ENCODE assay signal across 18 cellular contexts in the genomic region with DNA sequence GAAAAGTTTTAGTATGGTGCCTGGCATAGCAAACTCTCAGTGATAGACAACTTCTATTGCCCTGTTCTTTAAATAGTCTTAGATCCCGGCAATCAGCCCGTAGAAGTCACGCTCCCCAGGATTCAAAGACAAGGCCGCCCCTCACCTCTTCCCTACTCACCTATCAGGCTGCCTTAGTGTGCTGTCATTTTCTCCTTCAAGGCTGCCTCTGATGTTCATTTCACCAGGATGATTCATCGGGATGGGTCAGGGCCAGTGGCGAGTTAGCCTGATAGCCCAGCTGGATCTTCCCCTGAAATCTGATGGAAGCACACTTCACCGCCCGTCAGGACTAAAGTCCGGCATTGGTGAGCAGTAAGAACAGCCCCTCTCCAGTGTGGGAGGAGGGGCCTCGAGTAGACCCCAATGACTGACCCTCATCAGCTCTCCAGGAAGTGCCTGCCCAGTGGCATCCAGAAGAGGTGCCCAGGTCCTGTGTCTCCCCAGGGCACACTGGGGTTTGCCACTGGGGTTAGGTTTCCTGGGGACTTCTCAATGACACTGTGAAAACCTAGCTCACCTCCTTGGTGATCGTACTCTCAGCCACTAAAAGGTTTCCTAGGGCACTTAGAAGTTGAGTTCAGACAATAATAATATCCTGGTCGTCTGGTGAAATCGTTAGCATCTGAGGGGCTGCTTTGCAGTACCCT. TPM values are rescaled to one million over a fixed set of nuclear protein-coding genes. Genes with fewer than 3 reads are reported as not detected.
DNase-seq lines count a peak whose midpoint lies in the region; ATAC-seq and FAIRE-seq lines count a peak whose summit lies in the region.
"Had no signal": no experiment of that assay in that cellular context is flagged by ENCODE, and none has a peak within 500 bp of the region (broad histone marks: within the 10 kb centered on the region; RNA-seq: fewer than 3 reads in every experiment).

No MANE protein-coding gene starts in this region.

- no peaks in the 10 kb centered on the region for H3K79me1 ChIP-seq in neuronal stem cell (ENCODE audit: low read depth, low read length)

- H2BK12ac ChIP-seq in neuronal stem cell (ENCODE audit: low read length): no peak overlapping the region

- H3K36me3 ChIP-seq in neuronal stem cell (replicated peaks in 1 of 2; ENCODE audit: control insufficient read depth in 2 of 2, insufficient read depth in 2 of 2, low read length in 2 of 2): no peaks in the 10 kb centered on the region
- H3K36me3 ChIP-seq: esophagus squamous epithelium, neutrophil had no signal

- no peak for ATAC-seq in GM19035 (IDR thresholded peaks at IDR 0.05; ENCODE audit: unreplicated experiment)
- ATAC-seq: Panc1 had no signal

- peak overlapping the region; percentile 13 for H3K23ac ChIP-seq in neuronal stem cell (ENCODE audit: low read depth, low read length, poor library complexity)

- no peak overlapping the region for H3K4ac ChIP-seq in neuronal stem cell (ENCODE audit: low read length)

- no peak overlapping the region for H3K4me3 ChIP-seq in neuronal stem cell (ENCODE audit: low read length in 2 of 2)
- H3K4me3 ChIP-seq: esophagus squamous epithelium had no signal

- H2BK15ac ChIP-seq in neuronal stem cell (ENCODE audit: low read length): no peak overlapping the region

- H3K4me1 ChIP-seq in neuronal stem cell (ENCODE audit: control insufficient read depth in 2 of 2, insufficient read depth in 1 of 2, low read depth in 1 of 2, low read length in 2 of 2): peaks cover 8% of the 10 kb centered on the region in 2 donors

- DNase-seq in ELR (ENCODE audit: low read depth) (peak; percentile 72), RKO (ENCODE audit: low spot score) (peak; percentile 15), glomerular visceral epithelial cell (ENCODE audit: extremely low spot score) (peak; percentile 62), neuronal stem cell (ENCODE audit: low spot score) (no peak), ureter (ENCODE audit: low spot score) (no peak), GM19239 (ENCODE audit: insufficient read length, low spot score) (no peak)
- no peak for DNase-seq in activated CD4-positive, alpha-beta T cell treated with anti-CD3 and anti-CD28 coated beads for 48 hours
- DNase-seq: activated CD4-positive, alpha-beta memory T cell treated with anti-CD3 and anti-CD28 coated beads, Interleukin-2, amount 10 ng/mL, durations not matched to agents 7 days and 5 days; activated naive CD4-positive, alpha-beta T cell treated with anti-CD3 and anti-CD28 coated beads for 36 hours; cerebellar nuclear complex; esophagus squamous epithelium; MV-4-11; T1000 had no signal

- H4K91ac ChIP-seq in neuronal stem cell (ENCODE audit: low read depth, low read length, poor library complexity): no peak overlapping the region

- peak overlapping the region; percentile 20 for H3K18ac ChIP-seq in neuronal stem cell (ENCODE audit: low read length)

- H3K14ac ChIP-seq in neuronal stem cell (ENCODE audit: low read length): peak overlapping the region; percentile 58

- no CpG with 5 or more reads among the region's 13 CpGs for WGBS in neuronal stem cell (ENCODE audit: extremely low coverage in 2 of 2, insufficient read length in 2 of 2, insufficient replicate concordance in 1 of 2), 2 donors

- H3K4me2 ChIP-seq in neuronal stem cell (ENCODE audit: insufficient read depth, low read length, poor library complexity, severe bottlenecking): no peak overlapping the region

- FAIRE-seq in GM19239 (lab: Jason Lieb, UNC): no peak
- FAIRE-seq: G401.6, islet of Langerhans had no signal

- no peak overlapping the region for H3K9ac ChIP-seq in neuronal stem cell (ENCODE audit: low read depth, low read length, poor library complexity)

- no peak overlapping the region for H4K8ac ChIP-seq in neuronal stem cell (ENCODE audit: low read depth, low read length)

- H2BK120ac ChIP-seq in neuronal stem cell (ENCODE audit: low read depth, low read length): no peak overlapping the region

- no peak overlapping the region for H2BK5ac ChIP-seq in neuronal stem cell (ENCODE audit: low read length)

- no peak overlapping the region for H3K27ac ChIP-seq in neuronal stem cell (replicated peaks; ENCODE audit: low read length)
- H3K27ac ChIP-seq: neutrophil had no signal

- H3K27me3 ChIP-seq in neuronal stem cell (ENCODE audit: control insufficient read depth in 3 of 3, insufficient read depth in 3 of 3, low read depth in 1 of 3, low read length in 3 of 3): no peaks in the 10 kb centered on the region
- H3K27me3 ChIP-seq: neutrophil had no signal

- no peaks in the 10 kb centered on the region for H3K9me3 ChIP-seq in neuronal stem cell (replicated peaks in 1 of 2; ENCODE audit: control insufficient read depth in 2 of 2, insufficient read depth in 1 of 2, low read depth in 1 of 2, low read length in 2 of 2)
- H3K9me3 ChIP-seq: esophagus squamous epithelium, neutrophil had no signal

- peak overlapping the region; percentile 58 for H2AK5ac ChIP-seq in neuronal stem cell (ENCODE audit: low read depth, low read length)

- H2AFZ ChIP-seq in neuronal stem cell (ENCODE audit: low read length): no peak overlapping the region

RNA-seq across cellular contexts. Expression of gene TPM1, which starts 37.5 kb away (rescaled TPM):
- polyA plus RNA-seq in neuronal stem cell (2013, experiment 1 of 2): 1,430 TPM
- 1,425 TPM for polyA plus RNA-seq in neuronal stem cell (2013, experiment 2 of 2)
- 737 TPM for total RNA-seq in ureter

RNA-seq across cellular contexts. Expression of gene LACTB, which starts 41.6 kb away (rescaled TPM):
- 8.2 TPM for polyA plus RNA-seq in neuronal stem cell (2013, experiment 1 of 2)
- 7.0 TPM for polyA plus RNA-seq in neuronal stem cell (2013, experiment 2 of 2)
- 12.4 TPM for total RNA-seq in ureter

Comparison
In these comparisons a context has a peak if more than half of its experiments do, and no peak if none do; other contexts are left out.
1. DNase-seq: peak in ELR (single experiment), RKO (single experiment) and glomerular visceral epithelial cell (single experiment); none in neuronal stem cell (single experiment), ureter (single experiment), GM19239 (single experiment) and activated CD4-positive, alpha-beta T cell treated with anti-CD3 and anti-CD28 coated beads for 48 hours (single experiment).